8 cellular contexts compared by ENCODE assay signal in genomic region chr7:39580150-39580874, GRCh38. TPM values are rescaled to one million over a fixed set of nuclear protein-coding genes. Genes with fewer than 3 reads are reported as not detected.
DNase-seq lines count a peak whose midpoint lies in the region; FAIRE-seq and TF ChIP-seq lines count a peak whose summit lies in the region.

No MANE protein-coding gene starts in this region.

- H3K27me3 ChIP-seq in H7 (ENCODE audit: control insufficient read depth, insufficient read depth, low read length) (no peaks in the 10 kb centered on the region), neutrophil (no peaks in the 10 kb centered on the region), suprapubic skin (no peaks in the 10 kb centered on the region)

- TF ChIP-seq POLR2A in suprapubic skin (IDR thresholded peaks at IDR 0.05): no peak

- no peaks in the 10 kb centered on the region for H3K27me3 Mint-ChIP-seq in activated T-helper 1 cell treated with anti-CD3 and anti-CD28 coated beads, Interleukin-12 subunit alpha, Interleukin-12 subunit beta, Interleukin-2, Interleukin-4 antibody, amounts not matched to agents 30 ng/mL and 10 ng/mL and 1 ng/mL, durations not matched to agents 14 hours and 24 hours and 36 hours (ENCODE audit: insufficient read depth)

- peak; percentile 90 for TF ChIP-seq CTCF in RWPE1 (conservative IDR thresholded peaks at IDR 0.05; ENCODE audit: low read depth)
- TF ChIP-seq CTCF in fibroblast of the aortic adventitia (IDR thresholded peaks at IDR 0.05; ENCODE audit: insufficient read depth, low read length): peak; percentile 69
- TF ChIP-seq CTCF in neutrophil (IDR thresholded peaks at IDR 0.05): peak; percentile 71
- TF ChIP-seq CTCF in suprapubic skin (IDR thresholded peaks at IDR 0.05): peak; percentile 69 to 75

- peak overlapping the region; percentile 64 for H3K27ac Mint-ChIP-seq in activated T-helper 1 cell treated with anti-CD3 and anti-CD28 coated beads, Interleukin-12 subunit alpha, Interleukin-12 subunit beta, Interleukin-2, Interleukin-4 antibody, amounts not matched to agents 30 ng/mL and 10 ng/mL and 1 ng/mL, durations not matched to agents 14 hours and 24 hours and 36 hours

- no peaks in the 10 kb centered on the region for H3K36me3 ChIP-seq in H7 (replicated peaks; ENCODE audit: control insufficient read depth, insufficient read depth, low read length)
- no peaks in the 10 kb centered on the region for H3K36me3 ChIP-seq in neutrophil
- peaks cover 4% of the 10 kb centered on the region for H3K36me3 ChIP-seq in suprapubic skin

- peaks cover 10% of the 10 kb centered on the region for H3K4me1 Mint-ChIP-seq in activated T-helper 1 cell treated with anti-CD3 and anti-CD28 coated beads, Interleukin-12 subunit alpha, Interleukin-12 subunit beta, Interleukin-2, Interleukin-4 antibody, amounts not matched to agents 30 ng/mL and 10 ng/mL and 1 ng/mL, durations not matched to agents 14 hours and 24 hours and 36 hours (ENCODE audit: low read depth)

- intact Hi-C loops in activated T-helper 1 cell treated with anti-CD3 and anti-CD28 coated beads, Interleukin-12 subunit alpha, Interleukin-12 subunit beta, Interleukin-2, Interleukin-4 antibody, amounts not matched to agents 30 ng/mL and 10 ng/mL and 1 ng/mL, durations not matched to agents 14 hours and 24 hours and 36 hours (cut with micrococcal nuclease): loop anchor here (1.0 to 10.0 kb wide), 9 partner anchors 9 to 554 kb away; partner anchors contain the start of genes MPLKIP, RALA, SUGCT and YAE1

- WGBS in suprapubic skin: 17% methylated on average over 8 of the region's 8 CpGs

- FAIRE-seq in G401.6 (lab: Jason Lieb, UNC): peak; percentile 97

- no peaks in the 10 kb centered on the region for H3K36me3 Mint-ChIP-seq in activated T-helper 1 cell treated with anti-CD3 and anti-CD28 coated beads, Interleukin-12 subunit alpha, Interleukin-12 subunit beta, Interleukin-2, Interleukin-4 antibody, amounts not matched to agents 30 ng/mL and 10 ng/mL and 1 ng/mL, durations not matched to agents 14 hours and 24 hours and 36 hours (ENCODE audit: low read depth)

- POLR2A ChIA-PET in RWPE1 (lab: Yijun Ruan, JAX; ENCODE audit: low non-redundant PET): no interaction called here

- no peak overlapping the region for H3K4me3 Mint-ChIP-seq in activated T-helper 1 cell treated with anti-CD3 and anti-CD28 coated beads, Interleukin-12 subunit alpha, Interleukin-12 subunit beta, Interleukin-2, Interleukin-4 antibody, amounts not matched to agents 30 ng/mL and 10 ng/mL and 1 ng/mL, durations not matched to agents 14 hours and 24 hours and 36 hours

- no peak for TF ChIP-seq EP300 in suprapubic skin (IDR thresholded peaks at IDR 0.05)

- H3K9me3 Mint-ChIP-seq in activated T-helper 1 cell treated with anti-CD3 and anti-CD28 coated beads, Interleukin-12 subunit alpha, Interleukin-12 subunit beta, Interleukin-2, Interleukin-4 antibody, amounts not matched to agents 30 ng/mL and 10 ng/mL and 1 ng/mL, durations not matched to agents 14 hours and 24 hours and 36 hours: no peaks in the 10 kb centered on the region

- CTCF ChIA-PET in RWPE1 (lab: Yijun Ruan, JAX): interaction anchor here (0.5 to 3.3 kb wide), 26 partner anchors 13 to 863 kb away, joined by 3 to 40 read pairs (median 4); partner anchors contain the start of gene YAE1

- H3K4me1 ChIP-seq in neutrophil (ENCODE audit: control insufficient read depth in 1 of 2, insufficient read depth in 1 of 2, low read depth in 1 of 2, low read length in 1 of 2): no peaks in the 10 kb centered on the region
- no peaks in the 10 kb centered on the region for H3K4me1 ChIP-seq in suprapubic skin

- DNase-seq in H7 (peak; percentile 83), M059J (ENCODE audit: low read depth) (peak; percentile 87), RWPE1 (ENCODE audit: low spot score) (peak; percentile 78), fibroblast of the aortic adventitia (ENCODE audit: low read depth) (peak; percentile 98), suprapubic skin (ENCODE audit: low spot score in 2 of 2) (peak in 1 of 2 donors; percentile 76)
- peak; percentile 63 for DNase-seq in activated T-helper 1 cell treated with anti-CD3 and anti-CD28 coated beads, Interleukin-12 subunit alpha, Interleukin-12 subunit beta, Interleukin-2, Interleukin-4 antibody, amounts not matched to agents 30 ng/mL and 10 ng/mL and 1 ng/mL, durations not matched to agents 14 hours and 24 hours and 36 hours (ENCODE audit: low spot score)

- H3K9me3 ChIP-seq in neutrophil (no peaks in the 10 kb centered on the region), suprapubic skin (no peaks in the 10 kb centered on the region)

- H3K27ac ChIP-seq in RWPE1 (no peak overlapping the region), neutrophil (no peak overlapping the region), suprapubic skin (no peak overlapping the region)

- H3K4me3 ChIP-seq in H7 (ENCODE audit: insufficient read depth, low read depth, low read length): no peak overlapping the region
- no peak overlapping the region for H3K4me3 ChIP-seq in fibroblast of the aortic adventitia (ENCODE audit: low read depth, low read length)
- H3K4me3 ChIP-seq in neutrophil (ENCODE audit: low read depth in 1 of 2, low read length in 1 of 2): no peak overlapping the region
- H3K4me3 ChIP-seq in suprapubic skin: no peak overlapping the region

RNA-seq across cellular contexts. Expression of gene YAE1, which starts 14.1 kb away (rescaled TPM):
- total RNA-seq in H7 (2014; rRNA removed; shearing (Covaris generic)): 16.1 and 26.0 TPM in 2 replicates
- 31.4 and 39.0 TPM in 2 replicates for total RNA-seq in M059J (2014; rRNA removed; shearing (Covaris generic))
- total RNA-seq in activated T-helper 1 cell treated with anti-CD3 and anti-CD28 coated beads, Interleukin-12 subunit alpha, Interleukin-12 subunit beta, Interleukin-2, Interleukin-4 antibody, amounts not matched to agents 30 ng/mL and 10 ng/mL and 1 ng/mL, durations not matched to agents 14 hours and 24 hours and 36 hours: 10.4 and 12.1 TPM in 2 replicates
- 41.9 and 95.8 TPM in 2 replicates for total RNA-seq in fibroblast of the aortic adventitia (ENCODE audit: low replicate concordance)
- 10 to 100 TPM; 13.3 to 15.9 (median 14.3) TPM for total RNA-seq in suprapubic skin

RNA-seq across cellular contexts. Expression of gene RALA, which starts 43.1 kb away (rescaled TPM):
- total RNA-seq in H7 (2014; rRNA removed; shearing (Covaris generic)): 12.3 and 15.1 TPM in 2 replicates
- 8.5 and 15.1 TPM in 2 replicates for total RNA-seq in M059J (2014; rRNA removed; shearing (Covaris generic))
- total RNA-seq in activated T-helper 1 cell treated with anti-CD3 and anti-CD28 coated beads, Interleukin-12 subunit alpha, Interleukin-12 subunit beta, Interleukin-2, Interleukin-4 antibody, amounts not matched to agents 30 ng/mL and 10 ng/mL and 1 ng/mL, durations not matched to agents 14 hours and 24 hours and 36 hours: 38.8 and 43.4 TPM in 2 replicates
- total RNA-seq in fibroblast of the aortic adventitia (ENCODE audit: low replicate concordance): 42.7 and 61.5 TPM in 2 replicates
- total RNA-seq in suprapubic skin: 10 to 100 TPM; 15.5 to 24.1 (median 15.9) TPM
